Comparison of ENCODE assay signal across 12 cellular contexts in genomic region chr11:83033367-83033766, GRCh38. TPM values are rescaled to one million over a fixed set of nuclear protein-coding genes. Genes with fewer than 3 reads are reported as not detected.
A peak's percentile ranks its signal among the peaks of the same experiment; 100 is the strongest.
DNase-seq lines count a peak whose midpoint lies in the region; ATAC-seq, FAIRE-seq and TF ChIP-seq lines count a peak whose summit lies in the region.
"Had no signal": no experiment of that assay in that cellular context is flagged by ENCODE, and none has a peak within 500 bp of the region (broad histone marks: within the 10 kb centered on the region; RNA-seq: fewer than 3 reads in every experiment).

No MANE protein-coding gene starts in this region.

- H3K27ac ChIP-seq in astrocyte (ENCODE audit: low read depth, low read length) = no peak overlapping the region
- peak overlapping the region; percentile 90 for H3K27ac ChIP-seq in left ventricle myocardium inferior (replicated peaks)
- H3K27ac ChIP-seq in smooth muscle cell (ENCODE audit: low read depth) = peak overlapping the region; percentile 70

- no peaks in the 10 kb centered on the region for H3K9me3 Mint-ChIP-seq in astrocyte (ENCODE audit: unreplicated experiment)
- H3K9me3 Mint-ChIP-seq: activated T-helper 1 cell treated with anti-CD3 and anti-CD28 coated beads, Interleukin-12 subunit alpha, Interleukin-12 subunit beta, Interleukin-2, Interleukin-4 antibody, amounts not matched to agents 30 ng/mL and 10 ng/mL and 1 ng/mL, durations not matched to agents 14 hours and 24 hours and 36 hours; CD4-positive, CD25-positive, alpha-beta regulatory T cell; natural killer cell had no signal

- no peaks in the 10 kb centered on the region for H3K36me3 ChIP-seq in astrocyte (ENCODE audit: insufficient read depth, low read length)
- no peaks in the 10 kb centered on the region for H3K36me3 ChIP-seq in left ventricle myocardium inferior
- no peaks in the 10 kb centered on the region for H3K36me3 ChIP-seq in smooth muscle cell (ENCODE audit: low read depth)

- ATAC-seq in GM18909 (IDR thresholded peaks at IDR 0.05; ENCODE audit: poor library complexity, unreplicated experiment) (no peak), GM21381 (IDR thresholded peaks at IDR 0.05; ENCODE audit: unreplicated experiment) (no peak)
- ATAC-seq: natural killer cell had no signal

- intact Hi-C loops in left ventricle myocardium inferior (cut with micrococcal nuclease) = no loop called here

- peak overlapping the region; percentile 24 for H3K4me3 Mint-ChIP-seq in astrocyte (ENCODE audit: unreplicated experiment)
- H3K4me3 Mint-ChIP-seq: activated T-helper 1 cell treated with anti-CD3 and anti-CD28 coated beads, Interleukin-12 subunit alpha, Interleukin-12 subunit beta, Interleukin-2, Interleukin-4 antibody, amounts not matched to agents 30 ng/mL and 10 ng/mL and 1 ng/mL, durations not matched to agents 14 hours and 24 hours and 36 hours; CD4-positive, CD25-positive, alpha-beta regulatory T cell; natural killer cell had no signal

- TF ChIP-seq CTCF in astrocyte (IDR thresholded peaks at IDR 0.05; ENCODE audit: insufficient read depth, low read depth, low read length) (no peak), left ventricle myocardium inferior (IDR thresholded peaks at IDR 0.05; ENCODE audit: borderline replicate concordance) (no peak), smooth muscle cell (IDR thresholded peaks at IDR 0.05; ENCODE audit: borderline replicate concordance, insufficient read depth, poor library complexity, severe bottlenecking) (no peak)

- H3K27me3 ChIP-seq in astrocyte (ENCODE audit: insufficient read depth, low read length) (no peaks in the 10 kb centered on the region), left ventricle myocardium inferior (ENCODE audit: low read depth) (no peaks in the 10 kb centered on the region), smooth muscle cell (ENCODE audit: low read depth) (no peaks in the 10 kb centered on the region)

- peak overlapping the region; percentile 66 for H3K27ac Mint-ChIP-seq in astrocyte (ENCODE audit: unreplicated experiment)
- H3K27ac Mint-ChIP-seq: activated T-helper 1 cell treated with anti-CD3 and anti-CD28 coated beads, Interleukin-12 subunit alpha, Interleukin-12 subunit beta, Interleukin-2, Interleukin-4 antibody, amounts not matched to agents 30 ng/mL and 10 ng/mL and 1 ng/mL, durations not matched to agents 14 hours and 24 hours and 36 hours; natural killer cell had no signal

- H3K27me3 Mint-ChIP-seq in astrocyte (ENCODE audit: low read depth, unreplicated experiment) = no peaks in the 10 kb centered on the region
- H3K27me3 Mint-ChIP-seq: CD4-positive, CD25-positive, alpha-beta regulatory T cell had no signal

- H3K4me3 ChIP-seq in astrocyte (ENCODE audit: insufficient read depth, low read depth, low read length) (peak overlapping the region; percentile 48), left ventricle myocardium inferior (peak overlapping the region; percentile 60), smooth muscle cell (peak overlapping the region; percentile 33)

- peaks cover 2% of the 10 kb centered on the region for H3K36me3 Mint-ChIP-seq in astrocyte (ENCODE audit: low read depth, unreplicated experiment)
- H3K36me3 Mint-ChIP-seq: natural killer cell had no signal

- H3K4me1 Mint-ChIP-seq in astrocyte (ENCODE audit: low read depth, unreplicated experiment) = peaks cover 35% of the 10 kb centered on the region

- 30% methylated on average over 1 of the region's 1 CpG for WGBS in smooth muscle cell (ENCODE audit: low lambda C conversion rate)

- peaks cover 13% of the 10 kb centered on the region for H3F3A ChIP-seq in smooth muscle cell (ENCODE audit: low read depth)

- FAIRE-seq in astrocyte (lab: Jason Lieb, UNC) = no peak

- H3K9me3 ChIP-seq in astrocyte (ENCODE audit: insufficient read depth, low read depth, low read length) (no peaks in the 10 kb centered on the region), left ventricle myocardium inferior (replicated peaks) (no peaks in the 10 kb centered on the region), smooth muscle cell (replicated peaks; ENCODE audit: low read depth) (no peaks in the 10 kb centered on the region)

- H3K4me1 ChIP-seq in astrocyte (ENCODE audit: insufficient read depth, low read length) = peaks cover 27% of the 10 kb centered on the region
- H3K4me1 ChIP-seq in left ventricle myocardium inferior = peaks cover 78% of the 10 kb centered on the region
- peaks cover 15% of the 10 kb centered on the region for H3K4me1 ChIP-seq in smooth muscle cell (ENCODE audit: low read depth)

- no peak overlapping the region for H3K9ac ChIP-seq in astrocyte (ENCODE audit: low read length)
- H3K9ac ChIP-seq in smooth muscle cell (ENCODE audit: low read depth) = no peak overlapping the region

- peaks cover 58% of the 10 kb centered on the region for H3K79me2 ChIP-seq in astrocyte (ENCODE audit: insufficient read depth, low read length)
- peaks cover 62% of the 10 kb centered on the region for H3K79me2 ChIP-seq in smooth muscle cell (ENCODE audit: low read depth)

- H3K4me2 ChIP-seq in astrocyte (ENCODE audit: low read length) = peak overlapping the region; percentile 79
- H3K4me2 ChIP-seq in smooth muscle cell = peak overlapping the region; percentile 84

- DNase-seq in HCEC 1CT = peak; percentile 3
- no peak for DNase-seq in astrocyte (ENCODE audit: low read depth)
- DNase-seq in left ventricle myocardium inferior = no peak
- DNase-seq in smooth muscle cell (lab: John Stamatoyannopoulos, UW; ENCODE audit: unreplicated experiment) = no peak
- DNase-seq in dedifferentiated amniotic fluid mesenchymal stem cell (ENCODE audit: extremely low spot score) = no peak
- no peak for DNase-seq in activated gamma-delta T cell treated with Interleukin-2 at 50 U/mL for 16 hours
- DNase-seq: CD4-positive, CD25-positive, alpha-beta regulatory T cell; natural killer cell; NCI-H1417 treated with DMSO at 0.1 percent for 48 hours had no signal

- H4K20me1 ChIP-seq in astrocyte (ENCODE audit: insufficient read depth, low read length) (peaks cover 45% of the 10 kb centered on the region), smooth muscle cell (ENCODE audit: low read depth) (peaks cover 43% of the 10 kb centered on the region)

- H2AFZ ChIP-seq in astrocyte (ENCODE audit: low read depth, low read length) (no peak overlapping the region), smooth muscle cell (ENCODE audit: low read depth) (no peak overlapping the region)

RNA-seq across cellular contexts. Expression of gene RAB30, which starts 38.3 kb away (rescaled TPM):
- total RNA-seq in astrocyte = 35.5 and 40.0 TPM in 2 replicates
- 24.7 TPM for total RNA-seq in left ventricle myocardium inferior
- total RNA-seq in smooth muscle cell = 19.6 and 23.6 TPM in 2 replicates
- polyA plus RNA-seq in smooth muscle cell = 10.7 and 11.2 TPM in 2 replicates
